14 cellular contexts compared by ENCODE assay signal in the genomic region with DNA sequence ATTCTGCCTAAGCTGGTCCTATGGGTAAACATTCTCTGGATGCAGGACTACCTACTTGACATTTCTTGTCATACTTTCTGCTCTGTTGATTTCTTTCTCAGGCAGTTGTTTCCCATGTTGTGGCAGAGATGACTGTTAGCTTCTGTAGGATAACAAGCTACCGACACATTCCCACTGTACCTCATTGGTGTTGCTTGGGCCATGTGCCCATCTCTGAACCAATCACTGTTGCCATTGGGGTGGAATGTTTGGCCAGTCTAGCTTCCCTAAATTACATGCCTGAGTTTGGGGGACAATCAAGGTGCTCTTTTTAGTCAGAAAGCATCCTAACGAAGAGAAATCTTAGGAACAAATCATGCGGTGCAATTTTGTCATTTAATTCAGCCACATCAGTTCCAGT.
DNase-seq lines count a peak whose midpoint lies in the region; ATAC-seq and TF ChIP-seq lines count a peak whose summit lies in the region.
"Had no signal": no experiment of that assay in that cellular context is flagged by ENCODE, and none has a peak within 500 bp of the region (broad histone marks: within the 10 kb centered on the region; RNA-seq: fewer than 3 reads in every experiment).

No MANE protein-coding gene starts in this region.

- H3K9ac ChIP-seq in IMR-90 (ENCODE audit: low read depth, low read length), result no peak overlapping the region

- no peak overlapping the region for H4K8ac ChIP-seq in IMR-90 (ENCODE audit: low read depth in 2 of 2, low read length in 2 of 2)

- no peaks in the 10 kb centered on the region; a peak in 1 of 4 replicates for H3K79me1 ChIP-seq in IMR-90 (ENCODE audit: low read depth in 1 of 2, low read length in 2 of 2)

- no peak overlapping the region for H2AK5ac ChIP-seq in IMR-90 (ENCODE audit: low read depth, low read length)

- BruUV-seq in IMR-90 (replicated peaks; lab: Mats Ljungman, UMichigan), result no TSS peak

- no peak overlapping the region for H3K4ac ChIP-seq in IMR-90 (ENCODE audit: low read depth, low read length)

- H3K27ac ChIP-seq in IMR-90 (ENCODE audit: insufficient read depth, low read length), result no peak overlapping the region

- no peaks in the 10 kb centered on the region for H4K20me1 ChIP-seq in IMR-90 (ENCODE audit: insufficient read depth, low read length)

- H3K36me3 Mint-ChIP-seq in WTC11 (no peaks in the 10 kb centered on the region), mesothelial cell of epicardium (no peaks in the 10 kb centered on the region)
- H3K36me3 Mint-ChIP-seq in stimulated activated effector memory CD8-positive, alpha-beta T cell treated with anti-CD3 and anti-CD28 coated beads, Interleukin-12 subunit alpha, Interleukin-12 subunit beta, amount 100 ng/mL, for 72 hours, result no peaks in the 10 kb centered on the region
- H3K36me3 Mint-ChIP-seq: CD14-positive monocyte had no signal

- no peak for TF ChIP-seq CTCF in IMR-90 (conservative IDR thresholded peaks at IDR 0.05; ENCODE audit: low read depth, low read length)
- no peak for TF ChIP-seq CTCF in WTC11 (IDR thresholded peaks at IDR 0.05)
- TF ChIP-seq CTCF in mesothelial cell of epicardium (IDR thresholded peaks at IDR 0.05; ENCODE audit: unreplicated experiment), result no peak

- DNase-seq in IMR-90 (no peak), WTC11 (ENCODE audit: low spot score) (no peak), kidney tubule cell (ENCODE audit: low spot score) (peak; percentile 22), mesothelial cell of epicardium (ENCODE audit: low spot score in 2 of 2, unreplicated experiment in 2 of 2) (no peak), AG08395 (ENCODE audit: low spot score) (no peak)
- no peak for DNase-seq in stimulated activated effector memory CD8-positive, alpha-beta T cell treated with anti-CD3 and anti-CD28 coated beads, Interleukin-12 subunit alpha, Interleukin-12 subunit beta, amount 100 ng/mL, for 72 hours (ENCODE audit: low spot score in 2 of 2)
- DNase-seq: CD8-positive, alpha-beta T cell; COR-L47; DMS153; DMS79 treated with DMSO at 0.1 percent for 48 hours; EL had no signal

- no peak for ATAC-seq in IMR-90 (ENCODE audit: low read depth)
- peak; percentile 81 for ATAC-seq in WTC11
- ATAC-seq in stimulated activated effector memory CD8-positive, alpha-beta T cell treated with anti-CD3 and anti-CD28 coated beads, Interleukin-12 subunit alpha, Interleukin-12 subunit beta, amount 100 ng/mL, for 72 hours, result no peak
- ATAC-seq in HG03025 (IDR thresholded peaks at IDR 0.05; ENCODE audit: low FRiP score, unreplicated experiment), result no peak
- ATAC-seq: CD8-positive, alpha-beta T cell; HCT116 had no signal

- H3K4me1 ChIP-seq in IMR-90 (ENCODE audit: control insufficient read depth, insufficient read depth, low read length), result no peaks in the 10 kb centered on the region

- no peaks in the 10 kb centered on the region for H3K9me3 ChIP-seq in IMR-90 (ENCODE audit: control insufficient read depth, insufficient read depth, low read length)

- H3K4me1 Mint-ChIP-seq in WTC11 (peaks cover 5% of the 10 kb centered on the region; the same call in 1 of the 2 replicates), mesothelial cell of epicardium (peaks cover 10% of the 10 kb centered on the region)
- peaks cover 22% of the 10 kb centered on the region for H3K4me1 Mint-ChIP-seq in stimulated activated effector memory CD8-positive, alpha-beta T cell treated with anti-CD3 and anti-CD28 coated beads, Interleukin-12 subunit alpha, Interleukin-12 subunit beta, amount 100 ng/mL, for 72 hours

- H3K9me3 Mint-ChIP-seq in WTC11 (no peaks in the 10 kb centered on the region), mesothelial cell of epicardium (no peaks in the 10 kb centered on the region)
- H3K9me3 Mint-ChIP-seq in stimulated activated effector memory CD8-positive, alpha-beta T cell treated with anti-CD3 and anti-CD28 coated beads, Interleukin-12 subunit alpha, Interleukin-12 subunit beta, amount 100 ng/mL, for 72 hours, result no peaks in the 10 kb centered on the region
- H3K9me3 Mint-ChIP-seq: CD14-positive monocyte; CD8-positive, alpha-beta T cell had no signal

- no CpG with 5 or more reads among the region's 3 CpGs for WGBS in IMR-90 (ENCODE audit: extremely low coverage in 2 of 2, insufficient read length in 1 of 2), 2 experiments

- no peak overlapping the region for H2BK15ac ChIP-seq in IMR-90 (ENCODE audit: low read depth, low read length)

- no peak overlapping the region for H3K14ac ChIP-seq in IMR-90 (replicated peaks; ENCODE audit: low read depth, low read length)

- H3K4me2 ChIP-seq in IMR-90 (ENCODE audit: low read depth, low read length), result no peak overlapping the region

- dilution Hi-C loops in IMR-90 (cut with HindIII; ENCODE audit: low sequenced_read_pairs, unreplicated experiment), result no loop called here

- no peak overlapping the region for H2AK9ac ChIP-seq in IMR-90 (replicated peaks; ENCODE audit: low read depth, low read length, poor library complexity)

- H3K4me3 Mint-ChIP-seq in WTC11, result no peak overlapping the region
- no peak overlapping the region for H3K4me3 Mint-ChIP-seq in stimulated activated effector memory CD8-positive, alpha-beta T cell treated with anti-CD3 and anti-CD28 coated beads, Interleukin-12 subunit alpha, Interleukin-12 subunit beta, amount 100 ng/mL, for 72 hours
- H3K4me3 Mint-ChIP-seq in mesothelial cell of epicardium, result no peak overlapping the region
- H3K4me3 Mint-ChIP-seq: CD14-positive monocyte; CD8-positive, alpha-beta T cell had no signal

- POLR2A ChIA-PET in IMR-90 (lab: Charles Lee; ENCODE audit: unreplicated experiment) (no interaction called here), WTC11 (lab: Charles Lee) (no interaction called here)

- no peak overlapping the region for H2AFZ ChIP-seq in IMR-90 (replicated peaks; ENCODE audit: low read length, poor library complexity)

- TF ChIP-seq POLR2A in IMR-90 (IDR thresholded peaks at IDR 0.05; ENCODE audit: low read depth, low read length), result no peak

- H3K36me3 ChIP-seq in IMR-90 (ENCODE audit: control insufficient read depth, insufficient read depth, low read length), result no peaks in the 10 kb centered on the region

- no peaks in the 10 kb centered on the region for H3K27me3 ChIP-seq in IMR-90 (ENCODE audit: control insufficient read depth, insufficient read depth, low read length)

- H4K5ac ChIP-seq in IMR-90 (ENCODE audit: low read depth, low read length), result no peak overlapping the region

- H3K9me1 ChIP-seq in IMR-90 (ENCODE audit: insufficient read depth, low read length), result no peaks in the 10 kb centered on the region

- CTCF ChIA-PET in IMR-90 (lab: Yijun Ruan, JAX) (no interaction called here), WTC11 (lab: Charles Lee) (no interaction called here)

- H3K4me3 ChIP-seq in IMR-90 (ENCODE audit: insufficient read depth, low read depth, low read length), result no peak overlapping the region

- no peaks in the 10 kb centered on the region for H3K27me3 Mint-ChIP-seq in WTC11 (ENCODE audit: low read depth)
- no peaks in the 10 kb centered on the region for H3K27me3 Mint-ChIP-seq in mesothelial cell of epicardium (ENCODE audit: low read depth)

- no peak overlapping the region for H2BK120ac ChIP-seq in IMR-90 (ENCODE audit: low read depth, low read length)

- no peak overlapping the region for H3K56ac ChIP-seq in IMR-90 (ENCODE audit: extremely low read depth, insufficient read depth, low read length)

- H2BK5ac ChIP-seq in IMR-90 (ENCODE audit: low read depth, low read length, poor library complexity, severe bottlenecking), result no peak overlapping the region

- no peak overlapping the region for H4K91ac ChIP-seq in IMR-90 (ENCODE audit: insufficient read depth, low read depth, low read length)

- intact Hi-C loops in IMR-90 (cut with micrococcal nuclease), result loop anchor here (5.0 kb wide), 1 partner anchor 63 kb away; no protein-coding TSS in a partner anchor

- TF ChIP-seq RAD21 in IMR-90 (IDR thresholded peaks at IDR 0.05; ENCODE audit: low read length), result no peak

- no peak overlapping the region for H2BK20ac ChIP-seq in IMR-90 (ENCODE audit: low read depth, low read length)

- in situ Hi-C loops in IMR-90 (cut with MboI; ENCODE audit: low sequenced_read_pairs), result no loop called here

- H3K27ac Mint-ChIP-seq in WTC11, result peak overlapping the region; percentile 9; the same call in 1 of the 2 replicates
- peak overlapping the region; percentile 24 for H3K27ac Mint-ChIP-seq in stimulated activated effector memory CD8-positive, alpha-beta T cell treated with anti-CD3 and anti-CD28 coated beads, Interleukin-12 subunit alpha, Interleukin-12 subunit beta, amount 100 ng/mL, for 72 hours
- H3K27ac Mint-ChIP-seq in mesothelial cell of epicardium, result no peak overlapping the region
- H3K27ac Mint-ChIP-seq: CD14-positive monocyte; CD8-positive, alpha-beta T cell had no signal

- H3K18ac ChIP-seq in IMR-90 (ENCODE audit: low read depth, low read length), result no peak overlapping the region

- H3K23ac ChIP-seq in IMR-90 (ENCODE audit: low read depth, low read length), result no peak overlapping the region

TF ChIP-seq in IMR-90, 13 proteins besides CTCF, POLR2A, EP300 and RAD21 (continues in another document):
- TF ChIP-seq RCOR1 (IDR thresholded peaks at IDR 0.05; ENCODE audit: insufficient replicate concordance, low read length) (no peak), RFX5 (IDR thresholded peaks at IDR 0.05; ENCODE audit: low read depth, low read length) (no peak), CEBPB (IDR thresholded peaks at IDR 0.05; ENCODE audit: low read depth, low read length) (no peak)
- TF ChIP-seq, protein P1, sequence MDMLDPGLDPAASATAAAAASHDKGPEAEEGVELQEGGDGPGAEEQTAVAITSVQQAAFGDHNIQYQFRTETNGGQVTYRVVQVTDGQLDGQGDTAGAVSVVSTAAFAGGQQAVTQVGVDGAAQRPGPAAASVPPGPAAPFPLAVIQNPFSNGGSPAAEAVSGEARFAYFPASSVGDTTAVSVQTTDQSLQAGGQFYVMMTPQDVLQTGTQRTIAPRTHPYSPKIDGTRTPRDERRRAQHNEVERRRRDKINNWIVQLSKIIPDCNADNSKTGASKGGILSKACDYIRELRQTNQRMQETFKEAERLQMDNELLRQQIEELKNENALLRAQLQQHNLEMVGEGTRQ (IDR thresholded peaks at IDR 0.05; ENCODE audit: low read depth, low read length), result peak; percentile 53; the same call in 1 of the 2 replicates

TF ChIP-seq in WTC11, 78 proteins besides CTCF, POLR2A, EP300 and RAD21 (continues in another document):
- TF ChIP-seq, protein P2, sequence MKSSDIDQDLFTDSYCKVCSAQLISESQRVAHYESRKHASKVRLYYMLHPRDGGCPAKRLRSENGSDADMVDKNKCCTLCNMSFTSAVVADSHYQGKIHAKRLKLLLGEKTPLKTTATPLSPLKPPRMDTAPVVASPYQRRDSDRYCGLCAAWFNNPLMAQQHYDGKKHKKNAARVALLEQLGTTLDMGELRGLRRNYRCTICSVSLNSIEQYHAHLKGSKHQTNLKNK (CRISPR knock-in tag; IDR thresholded peaks at IDR 0.05), result no peak
- no peak for TF ChIP-seq CREM (CRISPR knock-in tag; IDR thresholded peaks at IDR 0.05)
- TF ChIP-seq FOXP1 (CRISPR knock-in tag; IDR thresholded peaks at IDR 0.05; ENCODE audit: borderline replicate concordance), result no peak
